Comparison of ENCODE assay signal across 20 cellular contexts in genomic region chr1:206834217-206834616, GRCh38. TPM values are rescaled to one million over a fixed set of nuclear protein-coding genes. Genes with fewer than 3 reads are reported as not detected.
"Had no signal": no experiment of that assay in that cellular context is flagged by ENCODE, and none has a peak within 500 bp of the region (broad histone marks: within the 10 kb centered on the region; RNA-seq: fewer than 3 reads in every experiment).

No MANE protein-coding gene starts in this region.

- H3K4me3 ChIP-seq: cardiac muscle cell had no signal

- H3K27me3 Mint-ChIP-seq: activated B cell treated with CpG ODN at 0.5 μM for 24 hours; activated naive CD8-positive, alpha-beta T cell had no signal

- H3K27ac Mint-ChIP-seq: activated B cell treated with CpG ODN at 0.5 μM for 24 hours; activated CD4-positive, alpha-beta memory T cell treated with anti-CD3 and anti-CD28 coated beads for 36 hours; activated CD4-positive, alpha-beta T cell treated with anti-CD3 and anti-CD28 coated beads, Interleukin-2, amount 10 ng/mL, durations not matched to agents 7 days and 5 days; activated naive CD8-positive, alpha-beta T cell; T-helper 1 cell treated with Interleukin-12 subunit alpha and Interleukin-12 subunit beta and Interleukin-4 antibody, amounts not matched to agents 30 μg/mL and 1 μg/mL, for 36 hours had no signal

- DNase-seq: activated B cell treated with CpG ODN at 0.5 μM for 24 hours; activated CD4-positive, alpha-beta memory T cell treated with anti-CD3 and anti-CD28 coated beads for 36 hours; activated CD4-positive, alpha-beta T cell treated with anti-CD3 and anti-CD28 coated beads for 1 hour; activated CD4-positive, alpha-beta T cell treated with anti-CD3 and anti-CD28 coated beads, Interleukin-2, amount 10 ng/mL, durations not matched to agents 7 days and 5 days; activated CD8-positive, alpha-beta memory T cell treated with anti-CD3 and anti-CD28 coated beads for 24 hours; activated effector memory CD4-positive, alpha-beta T cell treated with anti-CD3 and anti-CD28 coated beads, Interleukin-2, amount 50 U/mL, for 16 hours; activated naive CD4-positive, alpha-beta T cell treated with Interleukin-2 at 50 U/mL for 16 hours; activated T-cell treated with anti-CD3 and anti-CD28 coated beads, Interleukin-2, amount 50 U/mL, for 4 hours; brain microvascular endothelial cell; Karpas-422; NCI-H1048; NCI-H1930; NCI-H446; NCI-H524; SHP77 treated with DMSO at 0.1 percent for 48 hours had no signal

- ATAC-seq: activated T-cell treated with anti-CD3 and anti-CD28 coated beads, Interleukin-2, amount 50 U/mL, for 4 hours; PC-3 had no signal

- H3K4me3 Mint-ChIP-seq: activated B cell treated with CpG ODN at 0.5 μM for 24 hours; activated CD4-positive, alpha-beta memory T cell treated with anti-CD3 and anti-CD28 coated beads for 36 hours; activated CD4-positive, alpha-beta T cell treated with anti-CD3 and anti-CD28 coated beads, Interleukin-2, amount 10 ng/mL, durations not matched to agents 7 days and 5 days; activated naive CD8-positive, alpha-beta T cell; activated T-cell treated with anti-CD3 and anti-CD28 coated beads, Interleukin-2, amount 50 U/mL, for 4 hours; T-helper 1 cell treated with Interleukin-12 subunit alpha and Interleukin-12 subunit beta and Interleukin-4 antibody, amounts not matched to agents 30 μg/mL and 1 μg/mL, for 36 hours had no signal

- H3K36me3 Mint-ChIP-seq: activated CD4-positive, alpha-beta memory T cell treated with anti-CD3 and anti-CD28 coated beads for 36 hours; activated naive CD8-positive, alpha-beta T cell had no signal

- H3K9me3 Mint-ChIP-seq: activated B cell treated with CpG ODN at 0.5 μM for 24 hours; activated CD4-positive, alpha-beta memory T cell treated with anti-CD3 and anti-CD28 coated beads for 36 hours; activated CD4-positive, alpha-beta T cell treated with anti-CD3 and anti-CD28 coated beads, Interleukin-2, amount 10 ng/mL, durations not matched to agents 7 days and 5 days; activated T-cell treated with anti-CD3 and anti-CD28 coated beads, Interleukin-2, amount 50 U/mL, for 4 hours; T-helper 1 cell treated with Interleukin-12 subunit alpha and Interleukin-12 subunit beta and Interleukin-4 antibody, amounts not matched to agents 30 μg/mL and 1 μg/mL, for 36 hours had no signal

- H3K36me3 ChIP-seq: brain microvascular endothelial cell, cardiac muscle cell had no signal

- H3K27ac ChIP-seq: brain microvascular endothelial cell, cardiac muscle cell had no signal

RNA-seq across cellular contexts. Expression of gene IL20, which starts 31.2 kb away (rescaled TPM):
- total RNA-seq: activated B cell treated with CpG ODN at 0.5 μM for 24 hours; activated CD4-positive, alpha-beta memory T cell treated with anti-CD3 and anti-CD28 coated beads for 36 hours; activated CD4-positive, alpha-beta T cell treated with anti-CD3 and anti-CD28 coated beads, Interleukin-2, amount 10 ng/mL, durations not matched to agents 7 days and 5 days; activated T-cell treated with anti-CD3 and anti-CD28 coated beads, Interleukin-2, amount 50 U/mL, for 4 hours; cardiac muscle cell; PC-3; SK-MEL-5 had no signal
- polyA plus RNA-seq: cardiac muscle cell had no signal
